In the genomic region with DNA sequence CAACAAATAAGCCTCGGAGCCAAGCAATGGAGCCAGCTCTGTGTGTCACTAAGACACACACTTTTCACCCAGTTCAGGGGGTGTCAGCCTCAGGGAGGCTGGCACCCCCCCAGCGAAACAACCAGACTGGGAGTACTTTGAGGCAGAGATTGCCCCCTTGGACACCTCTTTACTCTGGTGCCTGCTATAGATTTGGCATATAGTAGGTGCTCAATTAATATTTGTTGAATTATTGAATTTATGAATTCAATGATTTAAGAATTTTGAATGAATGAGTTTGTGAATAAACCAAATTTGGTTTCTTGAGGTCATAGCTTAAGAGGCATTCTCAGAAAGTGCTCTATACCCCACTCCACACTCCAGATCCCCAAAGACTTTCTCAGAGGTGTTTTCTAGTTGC, we compare ENCODE assay signal across 29 cellular contexts.
"Had no signal": no experiment of that assay in that cellular context is flagged by ENCODE, and none has a peak within 500 bp of the region (broad histone marks: within the 10 kb centered on the region; RNA-seq: fewer than 3 reads in every experiment).

No MANE protein-coding gene starts in this region.

- H3K27me3 ChIP-seq: colonic mucosa had no signal

- H3K9me3 ChIP-seq: colonic mucosa, esophagus muscularis mucosa, esophagus squamous epithelium, gastrocnemius medialis, gastroesophageal sphincter, heart left ventricle, heart right ventricle had no signal

- H3K4me3 ChIP-seq: colonic mucosa, coronary artery, dorsolateral prefrontal cortex, esophagus muscularis mucosa, esophagus squamous epithelium, gastrocnemius medialis, gastroesophageal sphincter, heart left ventricle, heart right ventricle had no signal

- H3K27ac ChIP-seq: colonic mucosa, coronary artery, dorsolateral prefrontal cortex, epithelial cell of prostate, esophagus muscularis mucosa, esophagus squamous epithelium, foreskin keratinocyte, gastrocnemius medialis, gastroesophageal sphincter, heart left ventricle, heart right ventricle had no signal

- FAIRE-seq: colon, endometrium, endothelial cell of umbilical vein, frontal cortex had no signal

- ATAC-seq: effector memory CD8-positive, alpha-beta T cell; esophagus mucosa; foreskin keratinocyte; gastrocnemius medialis; gastroesophageal sphincter; heart left ventricle; heart right ventricle had no signal

- H3K27ac Mint-ChIP-seq: dendritic cell treated with granulocyte-macrophage colony-stimulating factor and Interleukin-4, amounts not matched to agents 40 ng/mL and 50 ng/mL, for 4 days; effector memory CD8-positive, alpha-beta T cell; endodermal cell had no signal

- H3K36me3 ChIP-seq: colonic mucosa, esophagus muscularis mucosa, esophagus squamous epithelium, gastrocnemius medialis, gastroesophageal sphincter, heart left ventricle, heart right ventricle had no signal

- H3K4me1 ChIP-seq: colonic mucosa, esophagus muscularis mucosa, esophagus squamous epithelium, foreskin keratinocyte, gastrocnemius medialis, gastroesophageal sphincter, heart left ventricle, heart right ventricle had no signal

- DNase-seq: colonic mucosa; cortex of kidney; dermis blood vessel endothelial cell; dorsolateral prefrontal cortex; effector CD4-positive, alpha-beta T cell; effector CD8-positive, alpha-beta T cell; effector memory CD4-positive, alpha-beta T cell; effector memory CD8-positive, alpha-beta T cell; endodermal cell; erythroblast; esophagus squamous epithelium; foreskin fibroblast; foreskin keratinocyte; foreskin melanocyte; gastrocnemius medialis; glutamatergic neuron; head of caudate nucleus; heart left ventricle; heart right ventricle had no signal

- H3K9me3 Mint-ChIP-seq: dendritic cell treated with granulocyte-macrophage colony-stimulating factor and Interleukin-4, amounts not matched to agents 40 ng/mL and 50 ng/mL, for 4 days; effector memory CD8-positive, alpha-beta T cell; endodermal cell had no signal

- H3K4me3 Mint-ChIP-seq: dendritic cell treated with granulocyte-macrophage colony-stimulating factor and Interleukin-4, amounts not matched to agents 40 ng/mL and 50 ng/mL, for 4 days; effector memory CD8-positive, alpha-beta T cell; endodermal cell had no signal
